Comparison of ENCODE assay signal across 19 cellular contexts in the genomic region with DNA sequence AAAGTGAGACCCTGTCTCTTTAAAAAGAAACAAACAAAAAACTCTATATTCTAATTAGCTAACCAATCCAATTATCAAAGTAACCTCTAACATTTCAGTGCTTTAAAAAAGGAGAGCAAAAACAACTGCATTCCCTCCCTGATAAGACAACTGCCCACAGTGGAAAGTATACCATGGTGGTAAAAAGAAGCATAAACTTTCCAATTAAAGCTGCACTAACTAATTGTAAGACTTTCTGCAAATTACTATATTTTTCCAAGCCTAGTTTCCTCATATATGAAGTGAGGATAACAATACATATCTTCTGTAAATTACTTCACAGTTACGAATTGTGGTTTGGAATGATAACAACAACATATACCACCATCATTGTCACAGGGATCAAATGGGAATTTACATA. TPM values are rescaled to one million over a fixed set of nuclear protein-coding genes. Genes with fewer than 3 reads are reported as not detected.
DNase-seq lines count a peak whose midpoint lies in the region; FAIRE-seq and TF ChIP-seq lines count a peak whose summit lies in the region.
"Had no signal": no experiment of that assay in that cellular context is flagged by ENCODE, and none has a peak within 500 bp of the region (broad histone marks: within the 10 kb centered on the region; RNA-seq: fewer than 3 reads in every experiment).

No MANE protein-coding gene starts in this region.

- no peaks in the 10 kb centered on the region for H3K27me3 Mint-ChIP-seq in Calu3 (ENCODE audit: unreplicated experiment)
- H3K27me3 Mint-ChIP-seq in activated naive CD8-positive, alpha-beta T cell treated with anti-CD3 and anti-CD28 coated beads for 36 hours, result no peaks in the 10 kb centered on the region

- no peaks in the 10 kb centered on the region for H3K4me1 Mint-ChIP-seq in Calu3 (ENCODE audit: low read depth, unreplicated experiment)
- peaks cover 17% of the 10 kb centered on the region for H3K4me1 Mint-ChIP-seq in activated naive CD8-positive, alpha-beta T cell treated with anti-CD3 and anti-CD28 coated beads for 36 hours

- H3K4me3 Mint-ChIP-seq in Calu3 (ENCODE audit: low read depth, unreplicated experiment), result no peak overlapping the region
- H3K4me3 Mint-ChIP-seq in activated naive CD8-positive, alpha-beta T cell treated with anti-CD3 and anti-CD28 coated beads for 36 hours, result no peak overlapping the region

- intact Hi-C loops in Calu3 (cut with micrococcal nuclease; ENCODE audit: unreplicated experiment), result no loop called here

- no peak overlapping the region for H3K4me3 ChIP-seq in neutrophil (ENCODE audit: low read depth in 1 of 2, low read length in 1 of 2)
- H3K4me3 ChIP-seq: GM23248, SK-N-MC had no signal

- H3K36me3 ChIP-seq in neutrophil, result no peaks in the 10 kb centered on the region

- H3K4me1 ChIP-seq in neutrophil (ENCODE audit: control insufficient read depth in 1 of 2, insufficient read depth in 1 of 2, low read depth in 1 of 2, low read length in 1 of 2), result peaks cover 26 to 28% of the 10 kb centered on the region in 2 experiments

- H3K9me3 Mint-ChIP-seq in Calu3 (ENCODE audit: low read depth, unreplicated experiment), result no peaks in the 10 kb centered on the region
- H3K9me3 Mint-ChIP-seq in activated naive CD8-positive, alpha-beta T cell treated with anti-CD3 and anti-CD28 coated beads for 36 hours, result no peaks in the 10 kb centered on the region

- TF ChIP-seq CTCF in Calu3 (IDR thresholded peaks at IDR 0.05; ENCODE audit: unreplicated experiment), result no peak
- TF ChIP-seq CTCF in neutrophil (IDR thresholded peaks at IDR 0.05), result no peak

- TF ChIP-seq POLR2A in GM12891 (IDR thresholded peaks at IDR 0.05; ENCODE audit: low read depth, low read length), result no peak

- BruUV-seq in Calu3 (replicated peaks; lab: Mats Ljungman, UMichigan), result no TSS peak

- CTCF ChIA-PET in Calu3 (lab: Charles Lee), result no interaction called here

- peak; percentile 16 for FAIRE-seq in GM12891 (lab: Jason Lieb, UNC)

- peak overlapping the region; percentile 30 for H3K27ac ChIP-seq in neutrophil
- H3K27ac ChIP-seq: C4-2B, GM23248, SK-N-MC had no signal

- H3K27ac Mint-ChIP-seq in Calu3 (ENCODE audit: unreplicated experiment), result peak overlapping the region; percentile 38
- peak overlapping the region; percentile 16 for H3K27ac Mint-ChIP-seq in activated naive CD8-positive, alpha-beta T cell treated with anti-CD3 and anti-CD28 coated beads for 36 hours

- H3K36me3 Mint-ChIP-seq in Calu3 (ENCODE audit: insufficient read depth, unreplicated experiment), result peaks cover 4% of the 10 kb centered on the region
- peaks cover 32% of the 10 kb centered on the region for H3K36me3 Mint-ChIP-seq in activated naive CD8-positive, alpha-beta T cell treated with anti-CD3 and anti-CD28 coated beads for 36 hours

- H3K27me3 ChIP-seq in neutrophil, result no peaks in the 10 kb centered on the region

- DNase-seq in Calu3, result no peak
- no peak for DNase-seq in GM12891 (ENCODE audit: insufficient read length, low spot score)
- DNase-seq in activated naive CD8-positive, alpha-beta T cell treated with anti-CD3 and anti-CD28 coated beads for 36 hours, result no peak
- no peak for DNase-seq in activated naive CD4-positive, alpha-beta T cell treated with anti-CD3 and anti-CD28 coated beads, Interleukin-2, amount 50 U/mL, for 16 hours
- no peak for DNase-seq in CD1c-positive myeloid dendritic cell (ENCODE audit: extremely low spot score)
- DNase-seq in NCI-H1105 treated with DMSO at 0.1 percent for 48 hours (lab: John Stamatoyannopoulos, UW), result no peak
- DNase-seq: ACHN, GDM1, GM23248, HCEC 1CT, NCI-H1105, NCI-H1694 treated with DMSO at 0.1 percent for 48 hours, NCI-H2107, NCI-H510A treated with DMSO at 0.1 percent for 48 hours, NCI-H774, SHP77 had no signal

- no peaks in the 10 kb centered on the region for H3K9me3 ChIP-seq in neutrophil

TF ChIP-seq in GM12891, 5 proteins besides CTCF, POLR2A, EP300 and RAD21:
- no peak for TF ChIP-seq PAX5 (IDR thresholded peaks at IDR 0.05; ENCODE audit: insufficient read depth, low read length, severe bottlenecking)
- no peak for TF ChIP-seq POLR2AphosphoS5 (IDR thresholded peaks at IDR 0.05; ENCODE audit: low read depth, low read length)
- TF ChIP-seq POU2F2 (IDR thresholded peaks at IDR 0.05; ENCODE audit: low read depth, low read length), result no peak
- no peak for TF ChIP-seq SPI1 (IDR thresholded peaks at IDR 0.05; ENCODE audit: low read depth, low read length)
- TF ChIP-seq TAF1 (IDR thresholded peaks at IDR 0.05; ENCODE audit: low read depth, low read length), result no peak

RNA-seq across cellular contexts. Expression of gene STAG1, which starts 35.5 kb away (rescaled TPM):
- 33.3 and 39.3 TPM in 2 replicates for total RNA-seq in Calu3 (2022)
- 6.6 TPM for polyA plus RNA-seq in GM12891 (2012; ENCODE audit: low read depth, missing spikeins)
- 10 to 100 TPM; 42.9 to 44.6 TPM for total RNA-seq in activated naive CD8-positive, alpha-beta T cell treated with anti-CD3 and anti-CD28 coated beads for 36 hours
